Comparison of ENCODE assay signal across 1 cellular context in the genomic region with DNA sequence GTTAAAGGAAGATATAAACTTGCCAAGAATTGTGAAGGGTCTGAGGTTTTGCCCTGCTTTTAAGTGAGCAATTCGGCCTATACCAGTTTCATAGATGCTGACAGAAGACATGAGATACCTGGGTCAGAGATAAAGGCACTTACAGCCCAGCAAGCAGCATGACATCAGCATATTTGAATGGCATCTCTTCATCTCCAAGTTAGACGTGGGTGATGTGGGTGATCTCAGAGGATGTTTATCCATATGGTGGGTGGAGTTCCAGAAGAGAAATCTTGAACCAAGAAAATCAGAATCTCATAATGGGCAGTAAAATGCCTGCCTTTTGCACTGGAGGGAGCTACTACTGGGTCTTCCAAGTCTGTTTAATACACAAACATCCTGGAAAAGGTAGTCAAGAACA.
TF ChIP-seq lines count a peak whose summit lies in the region.

No MANE protein-coding gene starts in this region.

TF ChIP-seq in K562, 482 proteins besides CTCF, POLR2A, EP300 and RAD21 (continued from another document):
- TF ChIP-seq ZBTB40 (IDR thresholded peaks at IDR 0.05) (no peak), ZBTB40 (CRISPR knock-in tag; IDR thresholded peaks at IDR 0.05) (no peak), MYC (IDR thresholded peaks at IDR 0.05; ENCODE audit: low read depth, low read length) (no peak), MYC (CRISPR knock-in tag; IDR thresholded peaks at IDR 0.05; ENCODE audit: borderline replicate concordance, low read depth) (no peak), DPF2 (IDR thresholded peaks at IDR 0.05) (0 out of 2 replicates have a peak, but pooled peaks have one; percentile 35), L3MBTL2 (IDR thresholded peaks at IDR 0.05) (no peak), TARDBP (IDR thresholded peaks at IDR 0.05) (no peak), MIER1 (IDR thresholded peaks at IDR 0.05; ENCODE audit: low read depth) (no peak), ZNF668 (CRISPR knock-in tag; IDR thresholded peaks at IDR 0.05) (no peak), NFE2 (IDR thresholded peaks at IDR 0.05; ENCODE audit: low read depth) (peak; percentile 74), SLC30A9 (CRISPR knock-in tag; IDR thresholded peaks at IDR 0.05) (no peak), NONO (IDR thresholded peaks at IDR 0.05; ENCODE audit: low read depth in 2 of 2, low read length in 1 of 2) (no peak), JUNB (CRISPR knock-in tag; conservative IDR thresholded peaks at IDR 0.05) (no peak), ZNF143 (CRISPR knock-in tag; IDR thresholded peaks at IDR 0.05) (no peak), RCOR1 (IDR thresholded peaks at IDR 0.05; ENCODE audit: borderline replicate concordance in 1 of 2, low read depth in 2 of 2, low read length in 2 of 2) (peak in 1 of 2 experiments; percentile 71; a peak in 1 of 4 replicates), C11orf30 (IDR thresholded peaks at IDR 0.05; ENCODE audit: low read depth) (peak; percentile 43; the same call in 1 of the 2 replicates), CTCFL (IDR thresholded peaks at IDR 0.05; ENCODE audit: borderline replicate concordance, insufficient read depth, low read depth, low read length, poor library complexity, severe bottlenecking) (no peak), CTBP1 (IDR thresholded peaks at IDR 0.05; ENCODE audit: borderline replicate concordance) (peak; percentile 73), SAFB (IDR thresholded peaks at IDR 0.05; ENCODE audit: borderline replicate concordance, low read depth, low read length) (no peak), MCM3 (IDR thresholded peaks at IDR 0.05) (no peak), CREM (IDR thresholded peaks at IDR 0.05; ENCODE audit: low read depth) (no peak), RBM14 (IDR thresholded peaks at IDR 0.05; ENCODE audit: borderline replicate concordance, insufficient read depth, low read depth, low read length) (no peak), TRIM28 (IDR thresholded peaks at IDR 0.05) (no peak), MAFK (IDR thresholded peaks at IDR 0.05; ENCODE audit: low read length) (peak; percentile 30; the same call in 1 of the 2 replicates), CHD2 (IDR thresholded peaks at IDR 0.05; ENCODE audit: low read depth, low read length) (no peak), CC2D1A (IDR thresholded peaks at IDR 0.05) (no peak), RBM15 (IDR thresholded peaks at IDR 0.05; ENCODE audit: insufficient read depth, low read length) (no peak), MAFG (tag; conservative IDR thresholded peaks at IDR 0.05) (peak; percentile 55; the same call in 1 of the 2 replicates), KLF10 (CRISPR knock-in tag; IDR thresholded peaks at IDR 0.05) (no peak), JUND (IDR thresholded peaks at IDR 0.05; ENCODE audit: borderline replicate concordance, low read depth, low read length) (peak; percentile 27; the same call in 1 of the 2 replicates), JUND (tag; IDR thresholded peaks at IDR 0.05; ENCODE audit: borderline replicate concordance, low read depth, low read length) (no peak), RBM39 (optimal IDR thresholded peaks at IDR 0.05; ENCODE audit: low read depth, low read length) (no peak), CSDE1 (IDR thresholded peaks at IDR 0.05) (no peak), CBX3 (IDR thresholded peaks at IDR 0.05; ENCODE audit: borderline replicate concordance in 1 of 2, low read length in 2 of 2) (no peak), ZNF24 (IDR thresholded peaks at IDR 0.05) (no peak), SUPT5H (IDR thresholded peaks at IDR 0.05) (no peak)
- TF ChIP-seq, protein P1, sequence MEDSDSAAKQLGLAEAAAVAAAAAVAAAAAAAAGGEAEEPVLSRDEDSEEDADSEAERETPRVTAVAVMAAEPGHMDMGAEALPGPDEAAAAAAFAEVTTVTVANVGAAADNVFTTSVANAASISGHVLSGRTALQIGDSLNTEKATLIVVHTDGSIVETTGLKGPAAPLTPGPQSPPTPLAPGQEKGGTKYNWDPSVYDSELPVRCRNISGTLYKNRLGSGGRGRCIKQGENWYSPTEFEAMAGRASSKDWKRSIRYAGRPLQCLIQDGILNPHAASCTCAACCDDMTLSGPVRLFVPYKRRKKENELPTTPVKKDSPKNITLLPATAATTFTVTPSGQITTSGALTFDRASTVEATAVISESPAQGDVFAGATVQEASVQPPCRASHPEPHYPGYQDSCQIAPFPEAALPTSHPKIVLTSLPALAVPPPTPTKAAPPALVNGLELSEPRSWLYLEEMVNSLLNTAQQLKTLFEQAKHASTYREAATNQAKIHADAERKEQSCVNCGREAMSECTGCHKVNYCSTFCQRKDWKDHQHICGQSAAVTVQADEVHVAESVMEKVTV (CRISPR knock-in tag; IDR thresholded peaks at IDR 0.05), result no peak
- TF ChIP-seq, protein P2, sequence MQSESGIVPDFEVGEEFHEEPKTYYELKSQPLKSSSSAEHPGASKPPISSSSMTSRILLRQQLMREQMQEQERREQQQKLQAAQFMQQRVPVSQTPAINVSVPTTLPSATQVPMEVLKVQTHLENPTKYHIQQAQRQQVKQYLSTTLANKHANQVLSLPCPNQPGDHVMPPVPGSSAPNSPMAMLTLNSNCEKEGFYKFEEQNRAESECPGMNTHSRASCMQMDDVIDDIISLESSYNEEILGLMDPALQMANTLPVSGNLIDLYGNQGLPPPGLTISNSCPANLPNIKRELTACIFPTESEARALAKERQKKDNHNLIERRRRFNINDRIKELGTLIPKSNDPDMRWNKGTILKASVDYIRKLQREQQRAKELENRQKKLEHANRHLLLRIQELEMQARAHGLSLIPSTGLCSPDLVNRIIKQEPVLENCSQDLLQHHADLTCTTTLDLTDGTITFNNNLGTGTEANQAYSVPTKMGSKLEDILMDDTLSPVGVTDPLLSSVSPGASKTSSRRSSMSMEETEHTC (IDR thresholded peaks at IDR 0.05), result no peak
- TF ChIP-seq, protein P3, sequence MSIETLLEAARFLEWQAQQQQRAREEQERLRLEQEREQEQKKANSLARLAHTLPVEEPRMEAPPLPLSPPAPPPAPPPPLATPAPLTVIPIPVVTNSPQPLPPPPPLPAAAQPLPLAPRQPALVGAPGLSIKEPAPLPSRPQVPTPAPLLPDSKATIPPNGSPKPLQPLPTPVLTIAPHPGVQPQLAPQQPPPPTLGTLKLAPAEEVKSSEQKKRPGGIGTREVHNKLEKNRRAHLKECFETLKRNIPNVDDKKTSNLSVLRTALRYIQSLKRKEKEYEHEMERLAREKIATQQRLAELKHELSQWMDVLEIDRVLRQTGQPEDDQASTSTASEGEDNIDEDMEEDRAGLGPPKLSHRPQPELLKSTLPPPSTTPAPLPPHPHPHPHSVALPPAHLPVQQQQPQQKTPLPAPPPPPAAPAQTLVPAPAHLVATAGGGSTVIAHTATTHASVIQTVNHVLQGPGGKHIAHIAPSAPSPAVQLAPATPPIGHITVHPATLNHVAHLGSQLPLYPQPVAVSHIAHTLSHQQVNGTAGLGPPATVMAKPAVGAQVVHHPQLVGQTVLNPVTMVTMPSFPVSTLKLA (conservative IDR thresholded peaks at IDR 0.05), result peak in 1 of 2 experiments; percentile 44; a peak in 1 of 4 replicates
